Comparison of ENCODE assay signal across 5 cellular contexts in the genomic region with DNA sequence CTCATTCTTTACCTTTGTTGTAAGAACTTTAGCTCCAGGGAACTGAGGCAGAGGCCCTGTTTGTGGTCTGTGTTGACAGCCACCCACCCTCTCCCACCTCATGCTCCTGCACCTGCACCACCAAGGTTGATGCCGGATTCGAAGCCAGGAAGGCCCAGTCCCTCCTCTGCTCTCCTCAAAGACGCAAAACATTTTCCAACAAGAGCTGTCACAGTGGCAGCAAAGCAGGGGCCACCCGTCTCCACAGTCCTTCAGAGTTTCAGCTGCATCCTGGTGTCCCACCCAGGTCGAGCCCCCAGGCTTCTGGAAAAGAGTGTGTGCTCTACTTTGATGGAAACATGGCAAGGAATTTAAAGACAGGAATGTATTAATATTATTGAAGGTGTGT.
"Had no signal": no experiment of that assay in that cellular context is flagged by ENCODE, and none has a peak within 500 bp of the region (broad histone marks: within the 10 kb centered on the region; RNA-seq: fewer than 3 reads in every experiment).

No MANE protein-coding gene starts in this region.

- H2AFZ ChIP-seq: GM23338 had no signal

- H3K4me2 ChIP-seq: GM23338 had no signal

- H3K4me3 ChIP-seq: GM23338, K562 had no signal

- ATAC-seq: GM23338, K562 had no signal

- DNase-seq: H9, HCEC 1CT, IMR-90 had no signal
